Comparison of ENCODE assay signal across 1 cellular context in genomic region chr1:93850687-93851326, GRCh38.
TF ChIP-seq lines count a peak whose summit lies in the region.

No MANE protein-coding gene starts in this region.

TF ChIP-seq in H1, 55 proteins besides CTCF, POLR2A, EP300 and RAD21:
- TF ChIP-seq TCF12 (IDR thresholded peaks at IDR 0.05; ENCODE audit: low read depth, low read length) = 0 out of 2 replicates have a peak, but pooled peaks have one; percentile 14
